Comparison of ENCODE assay signal across 1 cellular context in the genomic region with DNA sequence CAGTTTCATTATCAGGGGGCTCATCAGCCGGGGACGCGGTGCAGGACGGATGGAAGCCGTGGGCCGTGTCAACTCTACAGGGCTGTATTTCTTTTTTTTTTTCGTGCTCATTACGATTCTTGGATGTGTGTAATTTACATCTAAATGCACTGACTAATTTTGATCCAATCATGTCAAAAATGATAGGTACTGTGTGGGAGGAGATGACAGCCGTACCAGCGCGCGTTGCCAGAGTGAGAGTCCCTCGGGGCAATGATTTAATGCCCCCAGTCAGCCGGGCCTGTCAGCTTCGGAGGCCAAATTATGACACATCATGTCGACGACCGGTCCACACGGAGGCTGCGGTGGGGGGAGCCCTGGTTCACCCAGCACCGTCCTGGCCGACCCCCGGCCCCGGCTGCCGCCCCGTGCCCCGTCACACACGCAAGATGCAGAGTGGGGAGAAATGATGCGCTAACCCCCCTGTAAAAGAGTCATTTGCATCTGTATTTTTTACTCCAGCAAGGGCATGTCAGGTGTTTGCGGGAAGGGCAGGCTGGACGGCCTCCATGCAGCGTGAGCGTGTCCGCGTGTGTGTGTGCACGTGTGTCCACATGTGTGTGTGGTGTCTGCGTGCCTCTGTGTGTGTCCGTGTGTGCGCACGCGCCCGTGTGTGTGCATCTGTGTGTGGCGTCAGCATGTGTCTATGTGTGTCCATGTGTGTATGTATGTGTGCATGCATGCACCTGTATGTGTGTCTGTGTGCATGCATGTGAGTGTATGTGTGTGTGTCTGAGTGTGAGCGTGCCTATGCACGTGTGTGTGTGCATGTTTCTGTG.
TF ChIP-seq lines count a peak whose summit lies in the region.

No MANE protein-coding gene starts in this region.

TF ChIP-seq in HepG2, 621 proteins besides CTCF, POLR2A, EP300 and RAD21:
- TF ChIP-seq, protein P1, sequence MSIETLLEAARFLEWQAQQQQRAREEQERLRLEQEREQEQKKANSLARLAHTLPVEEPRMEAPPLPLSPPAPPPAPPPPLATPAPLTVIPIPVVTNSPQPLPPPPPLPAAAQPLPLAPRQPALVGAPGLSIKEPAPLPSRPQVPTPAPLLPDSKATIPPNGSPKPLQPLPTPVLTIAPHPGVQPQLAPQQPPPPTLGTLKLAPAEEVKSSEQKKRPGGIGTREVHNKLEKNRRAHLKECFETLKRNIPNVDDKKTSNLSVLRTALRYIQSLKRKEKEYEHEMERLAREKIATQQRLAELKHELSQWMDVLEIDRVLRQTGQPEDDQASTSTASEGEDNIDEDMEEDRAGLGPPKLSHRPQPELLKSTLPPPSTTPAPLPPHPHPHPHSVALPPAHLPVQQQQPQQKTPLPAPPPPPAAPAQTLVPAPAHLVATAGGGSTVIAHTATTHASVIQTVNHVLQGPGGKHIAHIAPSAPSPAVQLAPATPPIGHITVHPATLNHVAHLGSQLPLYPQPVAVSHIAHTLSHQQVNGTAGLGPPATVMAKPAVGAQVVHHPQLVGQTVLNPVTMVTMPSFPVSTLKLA (IDR thresholded peaks at IDR 0.05), result peak; percentile 73; the same call in 1 of the 2 replicates
- TF ChIP-seq ZBTB42 (CRISPR knock-in tag; IDR thresholded peaks at IDR 0.05), result no peak
- no peak for TF ChIP-seq ZNF253 (CRISPR knock-in tag; IDR thresholded peaks at IDR 0.05; ENCODE audit: borderline replicate concordance)
- no peak for TF ChIP-seq ADNP (CRISPR knock-in tag; IDR thresholded peaks at IDR 0.05)
- TF ChIP-seq ZNF143 (CRISPR knock-in tag; IDR thresholded peaks at IDR 0.05), result no peak
